ENCODE assay signal across 1 cellular context in the genomic region with DNA sequence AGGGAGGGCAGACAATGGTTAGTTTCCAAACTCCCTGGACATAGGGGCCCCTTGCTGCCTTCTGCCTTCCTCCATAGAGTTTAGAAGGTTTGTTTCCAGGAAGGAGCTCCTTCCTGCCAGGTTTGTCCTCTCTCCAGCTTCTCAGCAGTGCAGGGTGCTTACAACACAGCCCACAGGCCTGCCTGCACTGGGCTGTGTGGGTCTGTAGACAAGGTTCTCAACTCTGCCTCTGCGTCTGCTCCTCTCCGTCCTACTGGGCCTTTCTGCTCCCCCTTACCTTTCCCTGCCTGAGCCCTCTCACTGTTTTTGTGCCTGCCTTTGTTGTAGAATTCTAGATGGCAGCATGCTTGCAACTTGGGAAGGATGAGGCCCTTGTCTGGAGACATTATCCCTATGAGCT.
TF ChIP-seq lines count a peak whose summit lies in the region.

No MANE protein-coding gene starts in this region.

TF ChIP-seq in H1, 55 proteins besides CTCF, POLR2A, EP300 and RAD21:
- TF ChIP-seq POU5F1 (IDR thresholded peaks at IDR 0.05; ENCODE audit: low read depth, low read length) (no peak), MAFK (IDR thresholded peaks at IDR 0.05; ENCODE audit: low read depth, low read length) (no peak), TBP (IDR thresholded peaks at IDR 0.05; ENCODE audit: low read depth, low read length) (no peak), TAF1 (IDR thresholded peaks at IDR 0.05; ENCODE audit: low read depth, low read length) (no peak), SP2 (IDR thresholded peaks at IDR 0.05; ENCODE audit: low read length) (no peak), TEAD4 (IDR thresholded peaks at IDR 0.05; ENCODE audit: low read depth, low read length) (no peak), SUZ12 (IDR thresholded peaks at IDR 0.05; ENCODE audit: low read length) (no peak), RBBP5 (IDR thresholded peaks at IDR 0.05; ENCODE audit: borderline replicate concordance, low read depth, low read length) (no peak), RXRA (IDR thresholded peaks at IDR 0.05; ENCODE audit: insufficient read depth, low read depth, low read length) (no peak), CEBPB (IDR thresholded peaks at IDR 0.05; ENCODE audit: low read depth, low read length) (no peak), NANOG (IDR thresholded peaks at IDR 0.05; ENCODE audit: insufficient read depth, low read depth, low read length, poor library complexity, severe bottlenecking) (no peak), CTBP2 (IDR thresholded peaks at IDR 0.05; ENCODE audit: borderline replicate concordance, insufficient read depth, insufficient read length, low read length) (no peak), JUN (IDR thresholded peaks at IDR 0.05; ENCODE audit: low read depth, low read length) (no peak), CBX5 (IDR thresholded peaks at IDR 0.05; ENCODE audit: low read depth, low read length) (no peak), KDM5A (IDR thresholded peaks at IDR 0.05; ENCODE audit: low read length) (no peak), BCL11A (IDR thresholded peaks at IDR 0.05; ENCODE audit: low read depth in 2 of 2, low read length in 2 of 2) (no peak), RNF2 (IDR thresholded peaks at IDR 0.05; ENCODE audit: borderline replicate concordance, low read depth, low read length, missing control alignments, poor library complexity, severe bottlenecking) (no peak)
- TF ChIP-seq, protein P1, sequence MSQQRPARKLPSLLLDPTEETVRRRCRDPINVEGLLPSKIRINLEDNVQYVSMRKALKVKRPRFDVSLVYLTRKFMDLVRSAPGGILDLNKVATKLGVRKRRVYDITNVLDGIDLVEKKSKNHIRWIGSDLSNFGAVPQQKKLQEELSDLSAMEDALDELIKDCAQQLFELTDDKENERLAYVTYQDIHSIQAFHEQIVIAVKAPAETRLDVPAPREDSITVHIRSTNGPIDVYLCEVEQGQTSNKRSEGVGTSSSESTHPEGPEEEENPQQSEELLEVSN (IDR thresholded peaks at IDR 0.05) = no peak
TF ChIP-seq in H1: peak in this region for 0.
